ENCODE assay signal across 18 cellular contexts in genomic region chr12:9992296-9992695, GRCh38. TPM values are rescaled to one million over a fixed set of nuclear protein-coding genes. Genes with fewer than 3 reads are reported as not detected.
DNase-seq lines count a peak whose midpoint lies in the region; ATAC-seq and TF ChIP-seq lines count a peak whose summit lies in the region.
"Had no signal": no experiment of that assay in that cellular context is flagged by ENCODE, and none has a peak within 500 bp of the region (broad histone marks: within the 10 kb centered on the region; RNA-seq: fewer than 3 reads in every experiment).

No MANE protein-coding gene starts in this region.

- H3K27ac ChIP-seq in smooth muscle cell (ENCODE audit: low read depth): peak overlapping the region; percentile 36
- H3K27ac ChIP-seq: SJCRH30 had no signal

- H3K27me3 ChIP-seq in smooth muscle cell (ENCODE audit: low read depth): no peaks in the 10 kb centered on the region

- H3K4me3 ChIP-seq in smooth muscle cell: no peak overlapping the region
- H3K4me3 ChIP-seq: SJCRH30 had no signal

- H2AFZ ChIP-seq in smooth muscle cell (ENCODE audit: low read depth): peak overlapping the region; percentile 90

- 95% methylated on average over 4 of the region's 4 CpGs for WGBS in smooth muscle cell (ENCODE audit: low lambda C conversion rate)

- no peaks in the 10 kb centered on the region for H3K79me2 ChIP-seq in smooth muscle cell (ENCODE audit: low read depth)

- peak overlapping the region; percentile 49 for H3K4me2 ChIP-seq in smooth muscle cell

- no peak for TF ChIP-seq CTCF in smooth muscle cell (IDR thresholded peaks at IDR 0.05; ENCODE audit: borderline replicate concordance, insufficient read depth, poor library complexity, severe bottlenecking)

- no peaks in the 10 kb centered on the region for H3F3A ChIP-seq in smooth muscle cell (ENCODE audit: low read depth)

- H3K9me3 ChIP-seq in smooth muscle cell (replicated peaks; ENCODE audit: low read depth): no peaks in the 10 kb centered on the region
- H3K9me3 ChIP-seq: BE2C, SJCRH30 had no signal

- peaks cover 6% of the 10 kb centered on the region for H3K4me1 ChIP-seq in smooth muscle cell (ENCODE audit: low read depth)
- H3K4me1 ChIP-seq: BE2C, SJCRH30 had no signal

- ATAC-seq in HG02870 (IDR thresholded peaks at IDR 0.05; ENCODE audit: unreplicated experiment) (no peak), HG03354 (IDR thresholded peaks at IDR 0.05; ENCODE audit: poor library complexity, severe bottlenecking, unreplicated experiment) (no peak)

- H3K36me3 ChIP-seq in smooth muscle cell (ENCODE audit: low read depth): no peaks in the 10 kb centered on the region
- H3K36me3 ChIP-seq: BE2C, SJCRH30 had no signal

- DNase-seq in COLO829 (ENCODE audit: low spot score): peak; percentile 46
- DNase-seq in MV-4-11 (lab: John Stamatoyannopoulos, UW): peak; percentile 58
- peak; percentile 75 for DNase-seq in foreskin melanocyte
- DNase-seq in smooth muscle cell (lab: John Stamatoyannopoulos, UW; ENCODE audit: unreplicated experiment): no peak
- DNase-seq in activated naive CD4-positive, alpha-beta T cell (lab: John Stamatoyannopoulos, UW): no peak
- DNase-seq: ACHN; BE2C; CD4-positive, alpha-beta memory T cell; DMS79 treated with DMSO at 0.1 percent for 48 hours; NCI-H1105; NCI-H1694; NCI-H2107; NCI-H2227 treated with DMSO at 0.1 percent for 48 hours; NCI-H524 treated with DMSO at 0.1 percent for 48 hours; RPMI8226; SJCRH30 had no signal

- H4K20me1 ChIP-seq in smooth muscle cell (ENCODE audit: low read depth): no peaks in the 10 kb centered on the region

- no peak overlapping the region for H3K9ac ChIP-seq in smooth muscle cell (ENCODE audit: low read depth)

RNA-seq across cellular contexts. Expression of gene CLEC1B, which starts 6.6 kb away (rescaled TPM):
- total RNA-seq in smooth muscle cell: 2.5 and 2.9 TPM in 2 replicates
- 2.8 and 4.1 TPM in 2 replicates for polyA plus RNA-seq in smooth muscle cell
- total RNA-seq: CD4-positive, alpha-beta memory T cell; SJCRH30 had no signal
- polyA plus RNA-seq: CD4-positive, alpha-beta memory T cell had no signal

RNA-seq across cellular contexts. Expression of gene CLEC12B, which starts 18.1 kb away (rescaled TPM):
- not detected in 2 replicates for total RNA-seq in smooth muscle cell
- not detected in 2 replicates for polyA plus RNA-seq in smooth muscle cell
- total RNA-seq: CD4-positive, alpha-beta memory T cell; SJCRH30 had no signal
- polyA plus RNA-seq: CD4-positive, alpha-beta memory T cell had no signal

RNA-seq across cellular contexts. Expression of gene CLEC12A, which starts 21.1 kb away (rescaled TPM):
- 1.2 and 2.3 TPM in 2 replicates for total RNA-seq in smooth muscle cell
- 0.40 and 1.7 TPM in 2 replicates for polyA plus RNA-seq in smooth muscle cell
- total RNA-seq: SJCRH30 had no signal
- polyA plus RNA-seq: CD4-positive, alpha-beta memory T cell had no signal

RNA-seq across cellular contexts. Expression of gene CLEC9A, which starts 38.2 kb away (rescaled TPM):
- not detected in 2 replicates for total RNA-seq in smooth muscle cell
- not detected in 2 replicates for polyA plus RNA-seq in smooth muscle cell
- total RNA-seq: CD4-positive, alpha-beta memory T cell; SJCRH30 had no signal
- polyA plus RNA-seq: CD4-positive, alpha-beta memory T cell had no signal

Comparison
In these comparisons a context has a peak if more than half of its experiments do, and no peak if none do; other contexts are left out.
1. DNase-seq: peak in COLO829 (single experiment), MV-4-11 (single experiment) and foreskin melanocyte (single experiment); none in smooth muscle cell (single experiment) and activated naive CD4-positive, alpha-beta T cell (0 of 4).